Comparison of ENCODE assay signal across 8 cellular contexts in the genomic region with DNA sequence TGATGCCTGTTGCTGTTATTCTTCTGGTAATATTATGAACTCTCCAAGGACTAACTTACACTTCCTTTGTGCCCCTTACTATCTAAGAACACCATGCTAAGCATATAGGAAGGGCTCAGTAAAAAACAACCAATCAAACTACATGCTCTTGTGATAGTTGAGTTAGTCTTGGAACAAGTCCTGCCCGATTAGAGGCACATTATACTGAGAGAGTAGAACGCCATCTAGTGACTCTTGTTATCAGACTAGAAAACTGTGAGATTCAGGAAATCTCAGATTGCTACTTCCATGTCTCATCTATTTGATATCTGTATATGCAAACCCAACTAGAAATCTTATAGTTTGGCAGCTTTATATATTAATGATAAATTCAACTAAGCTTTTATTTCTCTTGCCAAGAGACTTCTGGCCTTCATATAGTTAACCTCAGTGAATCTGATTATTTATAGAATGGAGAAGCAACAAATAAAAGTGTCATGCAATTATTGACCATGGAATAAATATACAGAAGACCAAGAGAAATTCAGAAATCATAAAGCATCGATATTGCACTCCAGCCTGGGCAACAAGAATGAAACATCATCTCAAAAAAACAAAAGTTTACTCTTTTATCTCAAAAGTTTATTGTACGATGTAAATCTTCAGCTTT. TPM values are rescaled to one million over a fixed set of nuclear protein-coding genes. Genes with fewer than 3 reads are reported as not detected.
DNase-seq lines count a peak whose midpoint lies in the region; ATAC-seq, FAIRE-seq and TF ChIP-seq lines count a peak whose summit lies in the region.

No MANE protein-coding gene starts in this region.

- peak overlapping the region in 1 of 5 experiments; percentile 18 for H3K27ac Mint-ChIP-seq in brain

- WGBS in testis, 2 donors = 37 to 39% methylated on average over 4 of the region's 4 CpGs

- intact Hi-C loops in testis (cut with DNase I; ENCODE audit: low total_unique reads) = no loop called here

- TF ChIP-seq CTCF in D721Med (IDR thresholded peaks at IDR 0.05; ENCODE audit: insufficient read depth, missing control alignments) = peak; percentile 77
- TF ChIP-seq CTCF in brain (conservative IDR thresholded peaks at IDR 0.05) = peak; percentile 67 to 70
- peak in 2 of 3 experiments; percentile 23 to 39 for TF ChIP-seq CTCF in testis (IDR thresholded peaks at IDR 0.05)

- TF ChIP-seq POLR2A in testis (IDR thresholded peaks at IDR 0.05) = no peak

- no peak overlapping the region for H3K27ac ChIP-seq in testis

- H3K36me3 Mint-ChIP-seq in brain = no peaks in the 10 kb centered on the region

- no peaks in the 10 kb centered on the region for H3K4me1 ChIP-seq in testis

- ATAC-seq in HG03469 (IDR thresholded peaks at IDR 0.05; ENCODE audit: unreplicated experiment) = no peak
- ATAC-seq in GM21528 (IDR thresholded peaks at IDR 0.05; ENCODE audit: low FRiP score, unreplicated experiment) = no peak

- no peak for FAIRE-seq in D721Med (lab: Jason Lieb, UNC)

- peaks cover 28% of the 10 kb centered on the region for H3K27me3 Mint-ChIP-seq in brain

- no peaks in the 10 kb centered on the region for H3K27me3 ChIP-seq in testis

- H3K4me3 Mint-ChIP-seq in brain = no peak overlapping the region

- no peaks in the 10 kb centered on the region for H3K9me3 ChIP-seq in testis

- DNase-seq in D721Med (ENCODE audit: insufficient read length, low spot score) (peak; percentile 24), HT-29 (ENCODE audit: low spot score) (peak; percentile 74), NCI-H774 (lab: John Stamatoyannopoulos, UW) (peak; percentile 12), iris pigment epithelial cell (ENCODE audit: low read depth) (peak; percentile 82), testis (no peak)

- H3K36me3 ChIP-seq in testis (ENCODE audit: low read depth, missing control alignments) = no peaks in the 10 kb centered on the region

- no peak overlapping the region for H3K4me3 ChIP-seq in testis

- no peaks in the 10 kb centered on the region for H3K9me3 Mint-ChIP-seq in brain

- H3K4me1 Mint-ChIP-seq in brain = peaks cover 10% of the 10 kb centered on the region

RNA-seq across cellular contexts. Expression of gene SRRM1, which starts 7.8 kb away (rescaled TPM):
- 25.3 and 26.0 TPM in 2 replicates for total RNA-seq in HT-29 (2014; rRNA removed; shearing (Covaris generic))
- polyA plus RNA-seq in brain (ENCODE audit: insufficient read depth, low read depth, low replicate concordance) (36.3 TPM), testis (ENCODE audit: insufficient read depth, low read depth, low replicate concordance) (91.0 TPM)
- 100 to 1,000 TPM; 193 to 235 TPM for total RNA-seq in testis
